In the genomic region with DNA sequence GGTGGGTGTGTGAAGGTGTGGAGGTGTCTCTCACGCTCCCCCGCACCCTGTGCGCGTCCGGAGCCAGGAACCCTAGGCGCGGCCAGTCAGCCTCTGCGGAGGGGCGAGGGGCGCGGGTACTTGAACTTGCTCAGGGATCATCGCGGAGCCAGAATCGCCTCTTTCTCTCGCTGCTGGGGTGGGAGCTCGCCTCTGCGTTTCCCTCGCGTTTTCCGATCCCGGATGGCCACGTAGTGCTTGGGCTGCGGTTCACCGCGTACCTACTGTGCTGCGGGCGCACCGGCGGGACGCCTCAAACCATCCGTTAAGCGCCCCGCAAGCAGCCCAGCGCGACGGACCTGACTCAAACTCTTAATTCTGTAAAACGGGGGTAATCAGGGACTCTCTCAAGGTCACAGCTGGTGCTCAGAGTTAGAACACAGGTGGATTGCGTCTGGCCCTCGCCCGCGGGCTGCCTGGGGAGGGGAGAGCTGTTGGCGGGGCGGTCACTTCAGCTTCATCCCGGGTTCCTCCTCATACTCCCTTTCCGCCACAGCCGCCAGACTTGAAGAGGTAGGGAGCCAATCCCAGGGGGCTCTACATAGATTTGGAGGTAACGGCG, we compare ENCODE assay signal across 8 cellular contexts.
DNase-seq lines count a peak whose midpoint lies in the region; ATAC-seq and TF ChIP-seq lines count a peak whose summit lies in the region.

No MANE protein-coding gene starts in this region.

- H3K27ac Mint-ChIP-seq in dendritic cell treated with granulocyte-macrophage colony-stimulating factor and Interleukin-4, amounts not matched to agents 40 ng/mL and 50 ng/mL, for 4 days: no peak overlapping the region

- peak overlapping the region; percentile 74 to 75 for H3K4me3 ChIP-seq in mucosa of rectum (ENCODE audit: low read length in 2 of 2)

- no peak for TF ChIP-seq CTCF in GM10248 (IDR thresholded peaks at IDR 0.05; ENCODE audit: control extremely low read depth, extremely low read depth, low read depth, missing control alignments)

- CTCF ChIA-PET in GM10248 (lab: Yijun Ruan, JAX): no interaction called here

- DNase-seq in GM10248 (ENCODE audit: extremely low spot score) (peak; percentile 17), NCI-H446 (lab: John Stamatoyannopoulos, UW) (no peak)
- DNase-seq in activated CD4-positive, alpha-beta T cell treated with anti-CD3 and anti-CD28 coated beads, Interleukin-2, amount 50 U/mL, for 1 hour: no peak

- peaks cover 63% of the 10 kb centered on the region for H3K27me3 Mint-ChIP-seq in dendritic cell treated with granulocyte-macrophage colony-stimulating factor and Interleukin-4, amounts not matched to agents 40 ng/mL and 50 ng/mL, for 4 days

- H3K27me3 ChIP-seq in mucosa of rectum (ENCODE audit: control insufficient read depth in 2 of 2, insufficient read depth in 2 of 2, low read length in 2 of 2): peaks cover 16 to 24% of the 10 kb centered on the region in 2 donors

- no peaks in the 10 kb centered on the region for H3K9me3 Mint-ChIP-seq in dendritic cell treated with granulocyte-macrophage colony-stimulating factor and Interleukin-4, amounts not matched to agents 40 ng/mL and 50 ng/mL, for 4 days

- H3K9ac ChIP-seq in mucosa of rectum (ENCODE audit: low read depth in 1 of 2, low read length in 2 of 2): peak overlapping the region; percentile 32 to 72

- peak overlapping the region; percentile 72 for H3K4me3 Mint-ChIP-seq in dendritic cell treated with granulocyte-macrophage colony-stimulating factor and Interleukin-4, amounts not matched to agents 40 ng/mL and 50 ng/mL, for 4 days

- H3K4me1 ChIP-seq in mucosa of rectum (ENCODE audit: control insufficient read depth in 2 of 2, insufficient read depth in 2 of 2, low read length in 2 of 2): peaks cover 8 to 10% of the 10 kb centered on the region in 2 donors

- ATAC-seq in HG03521 (IDR thresholded peaks at IDR 0.05; ENCODE audit: unreplicated experiment) (peak; percentile 13), HG03196 (IDR thresholded peaks at IDR 0.05; ENCODE audit: unreplicated experiment) (no peak), HG02840 (IDR thresholded peaks at IDR 0.05; ENCODE audit: low FRiP score, unreplicated experiment) (no peak)

- peaks cover 18% of the 10 kb centered on the region for H3K4me1 Mint-ChIP-seq in dendritic cell treated with granulocyte-macrophage colony-stimulating factor and Interleukin-4, amounts not matched to agents 40 ng/mL and 50 ng/mL, for 4 days (ENCODE audit: low read depth)

- H3K9me3 ChIP-seq in mucosa of rectum (ENCODE audit: control insufficient read depth in 2 of 2, low read length in 2 of 2): no peaks in the 10 kb centered on the region

- POLR2A ChIA-PET in GM10248 (lab: Yijun Ruan, JAX): no interaction called here

- H3K36me3 Mint-ChIP-seq in dendritic cell treated with granulocyte-macrophage colony-stimulating factor and Interleukin-4, amounts not matched to agents 40 ng/mL and 50 ng/mL, for 4 days (ENCODE audit: low read depth): no peaks in the 10 kb centered on the region

- intact Hi-C loops in dendritic cell treated with granulocyte-macrophage colony-stimulating factor and Interleukin-4, amounts not matched to agents 40 ng/mL and 50 ng/mL, for 4 days (cut with micrococcal nuclease): no loop called here

- no peaks in the 10 kb centered on the region for H3K36me3 ChIP-seq in mucosa of rectum (ENCODE audit: control insufficient read depth in 2 of 2, insufficient read depth in 2 of 2, low read length in 2 of 2)

- H3K27ac ChIP-seq in mucosa of rectum (ENCODE audit: low read depth in 2 of 2, low read length in 2 of 2): peak overlapping the region in 1 of 2 donors; percentile 37
